In the genomic region with DNA sequence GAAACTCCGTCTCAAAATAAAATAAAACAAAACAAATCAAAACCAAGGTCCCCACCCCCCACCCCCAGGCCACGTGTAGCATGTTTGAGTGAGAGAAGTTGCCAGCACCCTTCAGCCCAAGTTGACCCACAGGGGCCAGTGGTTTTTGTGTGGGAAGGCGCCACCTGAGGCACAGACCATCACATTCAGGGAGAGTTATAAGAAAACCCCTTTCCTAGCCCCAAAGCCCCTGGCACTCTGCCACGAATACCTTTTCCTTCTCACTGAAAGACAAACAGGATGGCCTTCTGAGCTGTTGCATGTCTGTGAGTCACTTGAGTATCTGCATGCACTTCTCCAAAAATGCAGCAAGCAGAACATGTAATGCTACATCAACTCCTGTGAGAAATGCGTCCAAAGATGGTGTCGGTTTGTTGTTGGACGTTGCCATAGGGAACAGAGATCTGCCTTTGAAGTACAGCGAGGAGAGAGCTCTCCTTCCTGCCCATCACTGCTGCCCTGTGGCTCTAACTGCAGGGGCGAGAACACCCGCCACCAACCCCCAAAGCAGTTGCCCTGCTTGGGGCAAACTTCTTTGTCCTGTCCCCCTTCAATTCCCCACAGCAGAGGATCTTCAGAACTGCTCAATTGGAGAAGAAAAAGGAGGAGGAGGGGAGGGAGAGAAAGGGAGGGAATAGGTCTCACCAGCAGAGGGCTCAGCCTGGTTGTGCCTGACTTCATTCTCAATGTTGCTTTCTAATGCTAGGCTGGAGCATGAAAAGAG, we compare ENCODE assay signal across 8 cellular contexts. TPM values are rescaled to one million over a fixed set of nuclear protein-coding genes. Genes with fewer than 3 reads are reported as not detected.
DNase-seq lines count a peak whose midpoint lies in the region; ATAC-seq and TF ChIP-seq lines count a peak whose summit lies in the region.

No MANE protein-coding gene starts in this region.

- peak overlapping the region; percentile 25 for H3K27ac ChIP-seq in CD8-positive, alpha-beta memory T cell (ENCODE audit: low read depth, low read length)

- H3K4me3 ChIP-seq in CD8-positive, alpha-beta memory T cell (ENCODE audit: low read length), result no peak overlapping the region

- peaks cover 32% of the 10 kb centered on the region for H3K4me1 ChIP-seq in CD8-positive, alpha-beta memory T cell (ENCODE audit: insufficient read depth, low read length)

- H3K27me3 ChIP-seq in CD8-positive, alpha-beta memory T cell (ENCODE audit: insufficient read depth, low read length, poor library complexity, severe bottlenecking), result no peaks in the 10 kb centered on the region

- TF ChIP-seq CTCF in glutamatergic neuron (IDR thresholded peaks at IDR 0.05; ENCODE audit: partially characterized antibody, unreplicated experiment), result peak; percentile 59

- H3K27ac Mint-ChIP-seq in CD8-positive, alpha-beta memory T cell, result peak overlapping the region; percentile 75 to 95 (median 92)
- H3K27ac Mint-ChIP-seq in activated naive CD8-positive, alpha-beta T cell, result peak overlapping the region; percentile 67
- H3K27ac Mint-ChIP-seq in glutamatergic neuron (ENCODE audit: unreplicated experiment), result peak overlapping the region; percentile 64

- H3K36me3 ChIP-seq in CD8-positive, alpha-beta memory T cell (ENCODE audit: insufficient read depth, low read length), result no peaks in the 10 kb centered on the region

- CTCF ChIA-PET in CD8-positive, alpha-beta memory T cell (lab: Charles Lee), result interaction anchor here (0.7 to 1.2 kb wide), 3 partner anchors 9 to 48 kb away, joined by 3 read pairs; no protein-coding TSS in a partner anchor

- H3K4me3 Mint-ChIP-seq in CD8-positive, alpha-beta memory T cell, result peak overlapping the region; percentile 10 to 73 (median 40)
- H3K4me3 Mint-ChIP-seq in activated naive CD8-positive, alpha-beta T cell, result peak overlapping the region; percentile 36
- H3K4me3 Mint-ChIP-seq in glutamatergic neuron (ENCODE audit: unreplicated experiment), result no peak overlapping the region

- H3K36me3 Mint-ChIP-seq in CD8-positive, alpha-beta memory T cell, result peaks cover 0 to 9% (median 0%) of the 10 kb centered on the region in 3 donors
- peaks cover 7% of the 10 kb centered on the region for H3K36me3 Mint-ChIP-seq in activated naive CD8-positive, alpha-beta T cell
- H3K36me3 Mint-ChIP-seq in glutamatergic neuron (ENCODE audit: unreplicated experiment), result no peaks in the 10 kb centered on the region

- H3K9me3 ChIP-seq in CD8-positive, alpha-beta memory T cell (ENCODE audit: low read length), result no peaks in the 10 kb centered on the region

- POLR2A ChIA-PET in CD8-positive, alpha-beta memory T cell (lab: Charles Lee), result interaction anchor here (0.6 to 0.7 kb wide), 2 partner anchors 13 to 34 kb away, joined by 3 to 8 read pairs; no protein-coding TSS in a partner anchor

- H3K27me3 Mint-ChIP-seq in CD8-positive, alpha-beta memory T cell, result no peaks in the 10 kb centered on the region
- no peaks in the 10 kb centered on the region for H3K27me3 Mint-ChIP-seq in activated naive CD8-positive, alpha-beta T cell
- peaks cover 16% of the 10 kb centered on the region for H3K27me3 Mint-ChIP-seq in glutamatergic neuron (ENCODE audit: unreplicated experiment)

- peaks cover 22 to 42% (median 23%) of the 10 kb centered on the region in 3 donors for H3K4me1 Mint-ChIP-seq in CD8-positive, alpha-beta memory T cell
- H3K4me1 Mint-ChIP-seq in activated naive CD8-positive, alpha-beta T cell (ENCODE audit: low read depth), result peaks cover 34% of the 10 kb centered on the region
- peaks cover 26% of the 10 kb centered on the region for H3K4me1 Mint-ChIP-seq in glutamatergic neuron (ENCODE audit: low read depth, unreplicated experiment)

- peaks cover 0 to 3% (median 0%) of the 10 kb centered on the region in 5 donors for H3K9me3 Mint-ChIP-seq in CD8-positive, alpha-beta memory T cell
- H3K9me3 Mint-ChIP-seq in activated naive CD8-positive, alpha-beta T cell (ENCODE audit: low read depth), result no peaks in the 10 kb centered on the region
- peaks cover 1% of the 10 kb centered on the region for H3K9me3 Mint-ChIP-seq in glutamatergic neuron (ENCODE audit: unreplicated experiment)

- DNase-seq in CD8-positive, alpha-beta memory T cell, result peak; percentile 20 to 78 (median 65)
- DNase-seq in LoVo (ENCODE audit: low spot score), result peak; percentile 37
- DNase-seq in SK-N-DZ (ENCODE audit: low spot score), result peak; percentile 57
- peak; percentile 52 for DNase-seq in glutamatergic neuron
- DNase-seq in pons (ENCODE audit: low spot score), result peak; percentile 86
- no peak for DNase-seq in mesenteric fat pad (ENCODE audit: low spot score)

- ATAC-seq in GM19467 (IDR thresholded peaks at IDR 0.05; ENCODE audit: unreplicated experiment), result peak; percentile 28

RNA-seq across cellular contexts. Expression of a gene that starts 2.7 kb away (rescaled TPM):
- 10 to 100 TPM; 61.6 to 62.0 TPM for total RNA-seq in CD8-positive, alpha-beta memory T cell
- polyA plus RNA-seq in CD8-positive, alpha-beta memory T cell, result 16.3 TPM
- 5.3 and 5.4 TPM in 2 replicates for polyA plus RNA-seq in SK-N-DZ (2014; cell fraction: cytosol; rRNA removed)
- 4.7 and 5.9 TPM in 2 replicates for polyA plus RNA-seq in SK-N-DZ (2014; cell fraction: nucleus; rRNA removed)
- total RNA-seq in glutamatergic neuron (ENCODE audit: unreplicated experiment) (16.7 TPM), mesenteric fat pad (33.3 TPM)
